ENCODE assay signal across 12 cellular contexts in the genomic region with DNA sequence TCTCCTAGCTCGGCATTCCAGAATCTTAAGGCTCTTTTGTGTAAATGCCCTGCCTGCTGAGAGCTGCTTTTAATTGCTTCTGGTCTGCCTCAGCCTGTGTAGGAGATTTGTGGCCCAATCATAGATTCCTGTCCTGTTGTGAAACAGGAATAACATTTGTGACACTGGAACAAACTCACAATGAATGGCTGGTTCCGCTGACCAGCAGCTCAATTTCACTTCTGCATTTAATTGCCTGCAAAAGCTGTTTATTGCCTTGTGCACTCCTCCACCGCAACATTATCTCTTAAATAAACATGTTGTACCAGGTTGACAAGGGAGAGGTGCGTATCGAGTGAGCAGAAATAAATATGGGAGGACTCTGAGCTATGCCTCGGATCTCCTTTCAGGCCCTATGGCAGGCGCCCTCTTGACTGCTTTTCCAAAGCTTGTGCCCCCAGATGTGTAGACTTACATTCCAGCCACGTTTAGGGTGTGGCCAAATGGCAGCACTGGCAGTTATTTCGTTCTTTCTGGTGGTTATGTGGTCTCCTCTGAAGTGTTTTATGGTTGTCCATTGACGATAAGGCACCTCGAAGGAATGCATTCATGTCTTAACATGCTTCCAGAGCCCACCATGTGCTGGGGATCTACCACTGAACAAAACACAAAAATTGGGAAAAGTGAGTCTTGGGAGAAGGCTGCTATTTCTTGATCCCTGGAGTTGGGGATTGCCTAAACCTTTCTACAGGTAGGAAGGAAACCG. TPM values are rescaled to one million over a fixed set of nuclear protein-coding genes. Genes with fewer than 3 reads are reported as not detected.
DNase-seq lines count a peak whose midpoint lies in the region; ATAC-seq, FAIRE-seq and TF ChIP-seq lines count a peak whose summit lies in the region.
"Had no signal": no experiment of that assay in that cellular context is flagged by ENCODE, and none has a peak within 500 bp of the region (broad histone marks: within the 10 kb centered on the region; RNA-seq: fewer than 3 reads in every experiment).

No MANE protein-coding gene starts in this region.

- no peaks in the 10 kb centered on the region for H3K36me3 Mint-ChIP-seq in nephron progenitor cell (ENCODE audit: low read depth)
- H3K36me3 Mint-ChIP-seq: type B pancreatic cell had no signal

- H3K27ac ChIP-seq in SU-DHL-6 (ENCODE audit: low read depth, low read length) (no peak overlapping the region), dorsolateral prefrontal cortex (no peak overlapping the region), tibial nerve (no peak overlapping the region)

- intact Hi-C loops in dorsolateral prefrontal cortex (cut with DNase I): loop anchor here in 1 of 2 donors (10.0 kb wide), 1 partner anchor 715 kb away; no protein-coding TSS in a partner anchor

- peak; percentile 12 for DNase-seq in GM12891 (ENCODE audit: insufficient read length, low spot score)
- DNase-seq in LoVo (ENCODE audit: low spot score): peak; percentile 61
- DNase-seq in nephron progenitor cell: peak; percentile 51
- no peak for DNase-seq in MG63
- no peak for DNase-seq in dorsolateral prefrontal cortex
- no peak for DNase-seq in tibial nerve (ENCODE audit: low spot score in 2 of 2)
- DNase-seq: cortex of kidney, T-helper 9 cell had no signal

- no peak for TF ChIP-seq CTCF in SU-DHL-6 (IDR thresholded peaks at IDR 0.05; ENCODE audit: insufficient read depth, low read length, poor library complexity, severe bottlenecking)
- TF ChIP-seq CTCF in nephron progenitor cell (IDR thresholded peaks at IDR 0.05): no peak
- no peak for TF ChIP-seq CTCF in dorsolateral prefrontal cortex (IDR thresholded peaks at IDR 0.05 in 54 of 56, conservative IDR thresholded peaks at IDR 0.05 in 2 of 56; ENCODE audit: low read depth in 1 of 56, partially characterized antibody in 56 of 56)
- no peak for TF ChIP-seq CTCF in tibial nerve (IDR thresholded peaks at IDR 0.05)

- peak overlapping the region; percentile 36 for H3K4me2 ChIP-seq in SU-DHL-6 (ENCODE audit: low read depth, low read length, poor library complexity, severe bottlenecking)

- H3K4me1 Mint-ChIP-seq in nephron progenitor cell: peaks cover 67% of the 10 kb centered on the region

- no peaks in the 10 kb centered on the region for H4K20me1 ChIP-seq in SU-DHL-6 (ENCODE audit: low read depth, low read length)

- no peaks in the 10 kb centered on the region for H3K4me1 ChIP-seq in tibial nerve

- ATAC-seq in HG03571 (IDR thresholded peaks at IDR 0.05; ENCODE audit: unreplicated experiment): no peak

- H2AFZ ChIP-seq in SU-DHL-6 (ENCODE audit: low read depth, low read length, severe bottlenecking): peak overlapping the region; percentile 22

- H3K27me3 Mint-ChIP-seq in nephron progenitor cell (ENCODE audit: low read depth, poor library complexity): peaks cover 7% of the 10 kb centered on the region

- H3K27ac Mint-ChIP-seq in nephron progenitor cell: peak overlapping the region; percentile 84
- H3K27ac Mint-ChIP-seq: type B pancreatic cell had no signal

- H3K9me2 ChIP-seq in SU-DHL-6 (replicated peaks; ENCODE audit: insufficient read depth, low read length): no peaks in the 10 kb centered on the region

- peak; percentile 77 for FAIRE-seq in GM12891 (lab: Jason Lieb, UNC)
- FAIRE-seq: GM19239 had no signal

- no peak overlapping the region for H3K4me3 ChIP-seq in SU-DHL-6 (ENCODE audit: insufficient read depth, low read length, poor library complexity, severe bottlenecking)
- H3K4me3 ChIP-seq in MG63: no peak overlapping the region
- peak overlapping the region in 1 of 59 donors; percentile 22 for H3K4me3 ChIP-seq in dorsolateral prefrontal cortex
- H3K4me3 ChIP-seq in tibial nerve: no peak overlapping the region

- peaks cover 7% of the 10 kb centered on the region for H3F3A ChIP-seq in SU-DHL-6 (ENCODE audit: insufficient read depth)

- H3K9ac ChIP-seq in SU-DHL-6 (ENCODE audit: low read length): no peak overlapping the region

- no peaks in the 10 kb centered on the region for H3K36me3 ChIP-seq in SU-DHL-6 (ENCODE audit: low read length)
- no peaks in the 10 kb centered on the region for H3K36me3 ChIP-seq in MG63
- H3K36me3 ChIP-seq in tibial nerve: no peaks in the 10 kb centered on the region

- no peaks in the 10 kb centered on the region for H3K79me2 ChIP-seq in SU-DHL-6 (ENCODE audit: insufficient read depth, low read length)

- peak in 1 of 2 donors; percentile 28 for TF ChIP-seq EP300 in tibial nerve (IDR thresholded peaks at IDR 0.05)

- TF ChIP-seq POLR2A in GM12891 (IDR thresholded peaks at IDR 0.05; ENCODE audit: low read depth, low read length): no peak
- no peak for TF ChIP-seq POLR2A in tibial nerve (IDR thresholded peaks at IDR 0.05)

- H3K9me3 Mint-ChIP-seq in nephron progenitor cell: no peaks in the 10 kb centered on the region
- H3K9me3 Mint-ChIP-seq: type B pancreatic cell had no signal

- H3K9me3 ChIP-seq in SU-DHL-6 (ENCODE audit: insufficient read depth, low read length) (no peaks in the 10 kb centered on the region), MG63 (no peaks in the 10 kb centered on the region), tibial nerve (no peaks in the 10 kb centered on the region)

- peak overlapping the region; percentile 6 for H3K4me3 Mint-ChIP-seq in nephron progenitor cell
- H3K4me3 Mint-ChIP-seq: type B pancreatic cell had no signal

- H3K27me3 ChIP-seq in SU-DHL-6 (ENCODE audit: low read length) (no peaks in the 10 kb centered on the region), MG63 (no peaks in the 10 kb centered on the region), dorsolateral prefrontal cortex (peaks cover 0 to 28% (median 3%) of the 10 kb centered on the region in 45 donors), tibial nerve (peaks cover 0 to 16% of the 10 kb centered on the region in 2 donors)

- 22 to 25% methylated on average over 12 of the region's 12 CpGs for WGBS in tibial nerve, 2 donors

TF ChIP-seq in GM12891, 5 proteins besides CTCF, POLR2A, EP300 and RAD21:
- no peak for TF ChIP-seq PAX5 (IDR thresholded peaks at IDR 0.05; ENCODE audit: insufficient read depth, low read length, severe bottlenecking)
- TF ChIP-seq SPI1 (IDR thresholded peaks at IDR 0.05; ENCODE audit: low read depth, low read length): peak; percentile 93

RNA-seq across cellular contexts. Expression of a gene that starts 58.1 kb away (rescaled TPM):
- 0.08 TPM for polyA plus RNA-seq in GM12891 (2012; ENCODE audit: low read depth, missing spikeins)
- total RNA-seq in MG63 (2014; rRNA removed; shearing (Covaris generic); ENCODE audit: low replicate concordance): not detected in 2 replicates
- not detected for total RNA-seq in dorsolateral prefrontal cortex
- total RNA-seq in tibial nerve: not detected

Comparison
In these comparisons a context has a peak if more than half of its experiments do, and no peak if none do; other contexts are left out.
1. DNase-seq: peak in GM12891 (single experiment), LoVo (single experiment) and nephron progenitor cell (single experiment); none in MG63 (single experiment), dorsolateral prefrontal cortex (0 of 10) and tibial nerve (0 of 2).